ENCODE assay signal across 8 cellular contexts in the genomic region with DNA sequence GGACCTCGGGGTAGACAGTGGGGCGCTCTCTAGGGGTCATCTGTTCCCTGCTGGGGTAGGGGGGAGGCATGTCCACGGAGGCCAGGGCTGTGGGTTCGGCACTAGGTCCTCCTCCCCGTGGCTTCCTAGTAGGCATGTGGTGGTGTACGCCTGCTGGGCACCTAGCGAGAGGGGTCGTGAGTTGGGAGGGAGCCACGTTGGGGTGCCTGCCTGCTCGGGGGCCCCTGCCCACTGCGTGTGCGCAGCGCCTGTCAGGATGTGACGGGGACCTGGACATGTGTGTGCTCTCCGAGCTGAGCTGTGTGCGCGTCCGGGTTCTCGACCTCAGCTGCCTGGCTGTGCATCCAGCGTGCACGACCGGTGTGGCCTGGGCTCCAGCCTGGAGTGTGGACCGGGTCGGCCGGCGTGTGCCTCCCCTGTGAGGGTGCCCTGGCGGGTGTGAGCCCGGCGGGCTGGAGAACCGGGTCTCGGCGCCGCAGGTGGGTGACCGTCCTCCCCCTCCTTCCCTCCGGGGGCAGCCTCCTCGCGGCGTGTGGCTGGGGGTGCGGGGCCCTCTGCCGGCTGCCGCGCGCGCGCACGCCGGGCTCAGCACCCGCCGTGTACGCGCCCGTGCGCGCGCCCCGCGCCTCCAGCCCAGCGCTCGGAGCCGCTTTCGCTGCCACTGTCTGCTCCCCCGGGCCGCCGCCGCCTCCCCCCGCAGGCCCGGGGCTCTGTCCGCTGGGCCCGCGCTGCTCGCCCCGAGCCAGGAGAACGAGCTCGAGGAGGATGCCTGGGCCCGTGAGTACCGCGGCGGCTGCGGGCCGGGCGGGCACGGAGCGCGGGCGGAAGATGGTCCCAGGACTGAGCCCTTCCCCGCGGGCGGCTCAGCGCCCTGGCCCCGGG. TPM values are rescaled to one million over a fixed set of nuclear protein-coding genes. Genes with fewer than 3 reads are reported as not detected.
DNase-seq lines count a peak whose midpoint lies in the region; ATAC-seq, FAIRE-seq and TF ChIP-seq lines count a peak whose summit lies in the region.

A gene with protein sequence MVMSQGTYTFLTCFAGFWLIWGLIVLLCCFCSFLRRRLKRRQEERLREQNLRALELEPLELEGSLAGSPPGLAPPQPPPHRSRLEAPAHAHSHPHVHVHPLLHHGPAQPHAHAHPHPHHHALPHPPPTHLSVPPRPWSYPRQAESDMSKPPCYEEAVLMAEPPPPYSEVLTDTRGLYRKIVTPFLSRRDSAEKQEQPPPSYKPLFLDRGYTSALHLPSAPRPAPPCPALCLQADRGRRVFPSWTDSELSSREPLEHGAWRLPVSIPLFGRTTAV (plus strand): TSS at position 631 of the 882 bp plus-strand sequence. CDS start 8,254 bp downstream, outside the sequence.

- CTCF ChIA-PET in GM12878 (lab: Yijun Ruan, JAX) = interaction anchor here (0.7 to 16.4 kb wide), 11 partner anchors 8 to 137 kb away, joined by 3 to 391 read pairs (median 4); a partner anchor contains a TSS

- TF ChIP-seq CTCF in GM10266 (IDR thresholded peaks at IDR 0.05; ENCODE audit: control insufficient read depth, insufficient read depth, low read depth, missing control alignments) (peak; percentile 36), GM23338 (conservative IDR thresholded peaks at IDR 0.05; ENCODE audit: low read depth in 2 of 2) (peak in 1 of 2 experiments; percentile 15; a peak in 1 of 4 replicates), GM12878 (IDR thresholded peaks at IDR 0.05 in 2 of 3, conservative IDR thresholded peaks at IDR 0.05 in 1 of 3; ENCODE audit: control insufficient read depth in 2 of 3, extremely low read depth in 1 of 3, insufficient read depth in 1 of 3, low read depth in 3 of 3, low read length in 3 of 3) (peak in 1 of 3 experiments; percentile 26; a peak in 1 of 6 replicates)

- no peaks in the 10 kb centered on the region; the same call in 1 of the 2 replicates for H4K20me1 ChIP-seq in GM23338 (replicated peaks; ENCODE audit: insufficient read depth)
- H4K20me1 ChIP-seq in GM12878 (ENCODE audit: control insufficient read depth, insufficient read depth) = no peaks in the 10 kb centered on the region

- RAD21 ChIA-PET in GM12878 (lab: Charles Lee; ENCODE audit: unreplicated experiment) = interaction anchor here (1.0 to 13.5 kb wide), 8 partner anchors 9 to 82 kb away, joined by 3 to 291 read pairs (median 14); a partner anchor contains a TSS

- H3K4me3 ChIP-seq in GM23338 (peak within 1 kb of the TSS; percentile 80), GM12878 (peak within 1 kb of the TSS; percentile 78), iPS DF 6.9 (ENCODE audit: low read length) (peak within 1 kb of the TSS; percentile 69; the same call in 1 of the 2 replicates)

- peaks cover 44% of the 10 kb centered on the region for H3K27me3 Mint-ChIP-seq in GM23338 (ENCODE audit: insufficient read depth, low read depth, poor library complexity)

- SMC1A ChIA-PET in GM12878 (lab: Charles Lee; ENCODE audit: uncharacterized antibody, unreplicated experiment) = interaction anchor here (0.6 to 7.4 kb wide), 10 partner anchors 9 to 91 kb away, joined by 3 to 105 read pairs (median 7); a partner anchor contains a TSS

- no TSS peak for BruUV-seq in GM12878 (replicated peaks; lab: Mats Ljungman, UMichigan)

- peak; percentile 68 for FAIRE-seq in GM12878 (lab: Jason Lieb, UNC)

- H3K4me3 Mint-ChIP-seq in GM23338 = peak within 1 kb of the TSS; percentile 71

- in situ Hi-C loops in GM12878 (cut with MboI) = loop anchor here (5.0 kb wide), 1 partner anchor 129 kb away; no protein-coding TSS in a partner anchor

- H3K4me1 ChIP-seq in GM23338 (ENCODE audit: insufficient read depth) (peaks cover 23% of the 10 kb centered on the region), GM12878 (ENCODE audit: control insufficient read depth, insufficient read depth, low read length) (peaks cover 32% of the 10 kb centered on the region), iPS DF 6.9 (ENCODE audit: control insufficient read depth, insufficient read depth, low read length) (peaks cover 3% of the 10 kb centered on the region; the same call in 1 of the 2 replicates)

- peak; percentile 20 for ATAC-seq in GM23338
- ATAC-seq in GM12878 = peak; percentile 55
- ATAC-seq in sciatic nerve = peak; percentile 43

- TF ChIP-seq RAD21 in GM12878 (IDR thresholded peaks at IDR 0.05; ENCODE audit: insufficient read depth, low read depth, low read length) = no peak

- H3K27me3 ChIP-seq in GM23338 (ENCODE audit: insufficient read depth) = peaks cover 37% of the 10 kb centered on the region
- no peaks in the 10 kb centered on the region for H3K27me3 ChIP-seq in GM12878 (replicated peaks in 1 of 2; ENCODE audit: control insufficient read depth in 2 of 2, insufficient read depth in 2 of 2, low read length in 1 of 2)
- 0 out of 2 replicates have a peak, but pooled peaks cover 1% of the 10 kb centered on the region for H3K27me3 ChIP-seq in iPS DF 6.9 (ENCODE audit: control insufficient read depth, insufficient read depth, low read length)

- H3K27ac ChIP-seq in GM23338 (ENCODE audit: low read depth) (no peak within 1 kb of the TSS), GM12878 (ENCODE audit: control insufficient read depth, insufficient read depth) (peak within 1 kb of the TSS; percentile 79), iPS DF 6.9 (ENCODE audit: low read length) (no peak within 1 kb of the TSS)

- DNase-seq in GM10266 (ENCODE audit: extremely low spot score) = peak; percentile 91
- peak; percentile 73 for DNase-seq in GM23338 (ENCODE audit: low spot score)
- peak; percentile 63 for DNase-seq in M059J (ENCODE audit: low read depth)
- peak; percentile 57 for DNase-seq in T-helper 22 cell (ENCODE audit: low read depth)
- no peak for DNase-seq in GM12878 (ENCODE audit: low read depth, low spot score)
- no peak for DNase-seq in iPS DF 6.9 (ENCODE audit: low read depth, low spot score)
- DNase-seq in sciatic nerve (ENCODE audit: low spot score) = no peak
- no peak for DNase-seq in OCI-M2 (lab: John Stamatoyannopoulos, UW; ENCODE audit: unreplicated experiment)

- peaks cover 26% of the 10 kb centered on the region for H3F3A ChIP-seq in GM23338 (replicated peaks; ENCODE audit: low read depth)

- H3K36me3 ChIP-seq in GM23338 (ENCODE audit: insufficient read depth) (no peaks in the 10 kb centered on the region), GM12878 (ENCODE audit: control insufficient read depth in 2 of 2, insufficient read depth in 2 of 2, low read length in 1 of 2) (peaks cover 0 to 3% of the 10 kb centered on the region in 2 experiments; a peak in 3 of 4 replicates), iPS DF 6.9 (ENCODE audit: control insufficient read depth, insufficient read depth, low read length) (no peaks in the 10 kb centered on the region; the same call in 1 of the 2 replicates)

- H3K9me2 ChIP-seq in GM23338 (ENCODE audit: insufficient read depth) = no peaks in the 10 kb centered on the region

- 0 out of 4 replicates have a peak, but pooled peaks of 1 of the 2 experiments have one; percentile 15 for TF ChIP-seq EP300 in GM12878 (IDR thresholded peaks at IDR 0.05; ENCODE audit: borderline replicate concordance in 1 of 2, control insufficient read depth in 1 of 2, low read depth in 2 of 2, low read length in 2 of 2)

- H2AFZ ChIP-seq in GM23338 (0 out of 2 replicates have a peak within 1 kb of the TSS, but pooled peaks have one; percentile 56), GM12878 (ENCODE audit: control insufficient read depth, low read depth, low read length) (peak within 1 kb of the TSS; percentile 63)

- H3K79me2 ChIP-seq in GM23338 (replicated peaks; ENCODE audit: insufficient read depth) (no peaks in the 10 kb centered on the region), GM12878 (ENCODE audit: control insufficient read depth, insufficient read depth, low read length) (peaks cover 14% of the 10 kb centered on the region)

- H3K9ac ChIP-seq in GM12878 (ENCODE audit: control insufficient read depth, insufficient read depth, low read length) = peak within 1 kb of the TSS; percentile 81

- no peaks in the 10 kb centered on the region for H3K9me3 ChIP-seq in GM12878 (replicated peaks; ENCODE audit: control insufficient read depth, insufficient read depth, low read length)
- H3K9me3 ChIP-seq in iPS DF 6.9 (ENCODE audit: control insufficient read depth, insufficient read depth, low read length) = no peaks in the 10 kb centered on the region

- H3K4me2 ChIP-seq in GM23338 (peak within 1 kb of the TSS; percentile 88), GM12878 (ENCODE audit: control insufficient read depth, insufficient read depth) (peak within 1 kb of the TSS; percentile 99)

- no peak within 1 kb of the TSS for H3K27ac Mint-ChIP-seq in GM23338

- H3K4me1 Mint-ChIP-seq in GM23338 = peaks cover 36% of the 10 kb centered on the region

- POLR2A ChIA-PET in GM12878 (lab: Charles Lee) = interaction anchor here (0.6 to 13.6 kb wide), 10 partner anchors 7 to 82 kb away, joined by 3 to 358 read pairs (median 7); a partner anchor contains a TSS

- H3K9me3 Mint-ChIP-seq in GM23338 = peaks cover 3% of the 10 kb centered on the region; the same call in 1 of the 3 replicates

- intact Hi-C loops in GM12878 (cut with micrococcal nuclease; ENCODE audit: unreplicated experiment) (no loop called here), sciatic nerve (cut with DNase I) (no loop called here)

- H3K36me3 Mint-ChIP-seq in GM23338 (ENCODE audit: low read depth) = peaks cover 11% of the 10 kb centered on the region; the same call in 2 of the 3 replicates

- no peak for TF ChIP-seq POLR2A in GM12878 (IDR thresholded peaks at IDR 0.05; ENCODE audit: low read depth, low read length)

- 1% methylated on average over 52 of the region's 90 CpGs for WGBS in GM12878 (ENCODE audit: insufficient coverage, insufficient replicate concordance, low lambda C conversion rate, missing lambda C conversion rate)
- WGBS in iPS DF 6.9 (ENCODE audit: insufficient coverage, insufficient read length) = no CpG with 5 or more reads among the region's 90 CpGs

RNA-seq across cellular contexts. Expression of the gene that starts here (rescaled TPM):
- total RNA-seq in GM23338 (2014; rRNA removed; shearing (Covaris generic)) = 6.4 and 9.7 TPM in 2 replicates
- polyA plus RNA-seq in GM23338 (2016; fragmentation: Nextera tagmentation; extraction: Ambion mirVana) = 7.6 and 7.7 TPM in 2 replicates
- total RNA-seq in M059J (2014; rRNA removed; shearing (Covaris generic)) = 24.8 and 44.4 TPM in 2 replicates
- total RNA-seq in GM12878 (2013; cell fraction: nucleolus; rRNA removed) = 20.9 and 22.0 TPM in 2 replicates
- 12.0 and 15.3 TPM in 2 replicates for total RNA-seq in GM12878 (2014; rRNA removed)
- 0.40 and 0.60 TPM in 2 replicates for total RNA-seq in GM12878 (2014; rRNA removed; fragmentation: Illumina TruSeq; extraction: Trizol)
- 15.7 and 15.9 TPM in 2 replicates for total RNA-seq in GM12878 (2021)
- 0.67 TPM for polyA plus RNA-seq in GM12878 (2011; ENCODE audit: low read depth)
- polyA plus RNA-seq in GM12878 (2011; rRNA removed) = 0.89 and 3.9 TPM in 2 replicates
- 13.3 and 32.6 TPM in 2 replicates for polyA plus RNA-seq in GM12878 (2011; cell fraction: cytosol; rRNA removed)
- 26.2 and 34.2 TPM in 2 replicates for polyA plus RNA-seq in GM12878 (2011; cell fraction: nucleus; rRNA removed)
- 5.0 and 10.6 TPM in 2 replicates for polyA plus RNA-seq in GM12878 (2012)
- 0.09 TPM in 1 of 2 replicates, not detected in the other for polyA plus RNA-seq in GM12878 (2014; fragmentation: Illumina TruSeq; extraction: Trizol)
- polyA plus RNA-seq in GM12878 (2014; fragmentation: Nextera tagmentation; extraction: Ambion mirVana) = not detected
- polyA plus RNA-seq in GM12878 (2014; rRNA removed) = 18.8 and 21.0 TPM in 2 replicates
- 1 to 10 TPM; 4.6 TPM for polyA plus RNA-seq in GM12878 (2016; fragmentation: Nextera tagmentation; extraction: Ambion mirVana)
- polyA minus RNA-seq in GM12878 (2011; rRNA and poly(A)+ RNA removed) = 0.44 and 2.4 TPM in 2 replicates
- polyA minus RNA-seq in GM12878 (2011; cell fraction: cytosol; rRNA and poly(A)+ RNA removed) = 5.6 and 7.6 TPM in 2 replicates
- polyA minus RNA-seq in GM12878 (2011; cell fraction: nucleus; rRNA and poly(A)+ RNA removed) = 6.2 and 11.8 TPM in 2 replicates
- total RNA-seq in sciatic nerve = 8.2 TPM

Comparison
In these comparisons a context has a peak if more than half of its experiments do, and no peak if none do; other contexts are left out.
1. DNase-seq: peak in GM10266 (single experiment), GM23338 (single experiment), M059J (single experiment) and T-helper 22 cell (single experiment); none in GM12878 (single experiment), iPS DF 6.9 (single experiment), sciatic nerve (single experiment) and OCI-M2 (single experiment).
2. Peak in every context shown above with its lines, with median percentiles within 50 percentile points of each other: ATAC-seq and H3K4me3 ChIP-seq.